32 cellular contexts compared by ENCODE assay signal in genomic region chr2:30463535-30463934, GRCh38.
"Had no signal": no experiment of that assay in that cellular context is flagged by ENCODE, and none has a peak within 500 bp of the region (broad histone marks: within the 10 kb centered on the region; RNA-seq: fewer than 3 reads in every experiment).

No MANE protein-coding gene starts in this region.

- H3K27ac ChIP-seq: esophagus muscularis mucosa, foreskin keratinocyte, gastroesophageal sphincter, prostate gland, right atrium auricular region, testis had no signal

- H3K4me2 ChIP-seq: smooth muscle cell had no signal

- DNase-seq: dermis blood vessel endothelial cell; effector memory CD4-positive, alpha-beta T cell; foreskin keratinocyte; heart right ventricle; hippocampal formation; islet precursor cell; kidney glomerular epithelial cell; left colon; mesenchymal stem cell; mucosa of descending colon; naive B cell; nephron progenitor cell; nucleus accumbens; stimulated activated CD4-positive, alpha-beta T cell treated with anti-CD3 and anti-CD28 coated beads, Interleukin-12 subunit alpha, Interleukin-12 subunit beta, amount 100 ng/mL, for 4 hours; stimulated activated CD4-positive, alpha-beta T cell treated with anti-CD3 and anti-CD28 coated beads, Interleukin-1b, Interleukin-23, amount 100 ng/mL, for 48 hours; stimulated activated CD4-positive, alpha-beta T cell treated with anti-CD3 and anti-CD28 coated beads, Interleukin-4, amount 100 ng/mL, for 1 hour; stimulated activated CD8-positive, alpha-beta memory T cell treated with anti-CD3 and anti-CD28 coated beads, Interleukin-4, amount 100 ng/mL, for 48 hours; stimulated activated naive CD8-positive, alpha-beta T cell treated with anti-CD3 and anti-CD28 coated beads, Interleukin-15, Interleukin-2, amounts not matched to agents 100 U/mL and 50 U/mL, for 24 hours; substantia nigra; testis; tibial artery had no signal

- H3K4me3 Mint-ChIP-seq: mesothelial cell of epicardium, nephron progenitor cell, type B pancreatic cell had no signal

- H3K4me3 ChIP-seq: coronary artery, esophagus muscularis mucosa, gastroesophageal sphincter, heart right ventricle, mucosa of descending colon, prostate gland, right atrium auricular region, smooth muscle cell, testis, tibial artery had no signal

- H3K9me3 Mint-ChIP-seq: type B pancreatic cell had no signal

- H3K9me3 ChIP-seq: gastroesophageal sphincter, mucosa of descending colon, prostate gland, right atrium auricular region, testis, tibial artery had no signal

- H3K27me3 ChIP-seq: esophagus muscularis mucosa, foreskin keratinocyte, gastroesophageal sphincter, heart right ventricle, right atrium auricular region, testis, tibial artery had no signal

- H3K27ac Mint-ChIP-seq: mesothelial cell of epicardium, nephron progenitor cell, type B pancreatic cell had no signal

- H3K36me3 ChIP-seq: esophagus muscularis mucosa, gastroesophageal sphincter, heart right ventricle, prostate gland, right atrium auricular region, tibial artery had no signal

- H3K4me1 ChIP-seq: foreskin keratinocyte, prostate gland, right atrium auricular region had no signal

- FAIRE-seq: endothelial cell of umbilical vein, urothelium cell line had no signal

- ATAC-seq: foreskin keratinocyte; gastroesophageal sphincter; heart right ventricle; left colon; mucosa of descending colon; sciatic nerve; stimulated activated naive CD8-positive, alpha-beta T cell treated with anti-CD3 and anti-CD28 coated beads, Interleukin-15, Interleukin-2, amounts not matched to agents 100 U/mL and 50 U/mL, for 24 hours had no signal

- H3K27me3 Mint-ChIP-seq: naive B cell, type B pancreatic cell had no signal
